Comparison of ENCODE assay signal across 8 cellular contexts in the genomic region with DNA sequence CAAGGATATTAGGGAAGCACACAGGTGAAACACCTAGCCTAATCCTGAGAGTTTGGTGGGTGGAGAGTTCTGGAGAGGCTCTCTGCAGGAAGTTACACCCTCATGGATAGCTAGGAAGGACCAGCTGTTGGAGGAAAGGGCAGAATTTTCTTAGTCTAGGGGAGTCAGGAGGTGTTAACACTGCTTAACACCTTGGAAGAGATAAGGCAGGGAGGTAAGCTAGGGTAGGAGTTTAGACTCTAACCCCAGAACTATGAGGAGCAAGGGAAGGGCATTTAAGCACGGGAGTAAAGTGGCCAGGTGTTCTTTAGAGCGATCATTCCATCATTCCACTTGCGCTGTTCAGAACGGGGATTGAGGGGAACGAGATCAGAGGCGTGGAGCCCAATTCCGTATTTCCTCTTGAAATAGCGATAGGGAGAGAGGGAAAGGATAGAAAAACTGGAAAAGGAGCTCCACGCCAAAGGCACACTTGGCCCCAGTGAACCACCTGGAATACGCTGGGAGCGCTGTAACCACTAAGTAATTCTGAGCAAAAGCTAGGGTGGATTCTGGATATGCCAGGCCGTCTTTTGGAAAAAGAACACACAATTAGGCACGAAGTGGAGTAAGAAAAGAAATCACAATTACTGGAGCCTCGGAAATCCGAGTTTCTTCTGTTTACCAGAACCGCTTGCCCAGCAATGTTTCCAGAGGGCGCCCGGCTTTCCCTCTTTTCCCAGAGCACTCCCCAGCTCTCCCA. TPM values are rescaled to one million over a fixed set of nuclear protein-coding genes. Genes with fewer than 3 reads are reported as not detected.
DNase-seq lines count a peak whose midpoint lies in the region; ATAC-seq and TF ChIP-seq lines count a peak whose summit lies in the region.

No MANE protein-coding gene starts in this region.

- no peaks in the 10 kb centered on the region for H3K79me2 ChIP-seq in neural progenitor cell (ENCODE audit: low read depth)

- no peak for DNase-seq in CD4-positive, alpha-beta T cell
- DNase-seq in MG63 (no peak), neural progenitor cell (ENCODE audit: low spot score) (no peak), AG20443 (ENCODE audit: low spot score) (no peak), NCI-H146 (lab: John Stamatoyannopoulos, UW) (no peak)
- no peak for DNase-seq in stimulated activated naive CD4-positive, alpha-beta T cell (lab: John Stamatoyannopoulos, UW)

- H3F3A ChIP-seq in neural progenitor cell (ENCODE audit: low read depth) = peaks cover 20% of the 10 kb centered on the region

- H3K9me3 Mint-ChIP-seq in CD4-positive, alpha-beta T cell = no peaks in the 10 kb centered on the region
- no peaks in the 10 kb centered on the region for H3K9me3 Mint-ChIP-seq in neural progenitor cell

- no peak overlapping the region for H3K27ac Mint-ChIP-seq in CD4-positive, alpha-beta T cell
- H3K27ac Mint-ChIP-seq in neural progenitor cell = no peak overlapping the region

- H2AFZ ChIP-seq in neural progenitor cell (replicated peaks) = peak overlapping the region; percentile 46

- H3K4me3 ChIP-seq in MG63 = peak overlapping the region; percentile 58
- H3K4me3 ChIP-seq in duodenal mucosa (ENCODE audit: low read depth in 1 of 2, low read length in 2 of 2) = peak overlapping the region; percentile 63 to 68
- peak overlapping the region; percentile 75 for H3K4me3 ChIP-seq in neural progenitor cell

- peak overlapping the region; percentile 84 for H3K4me3 Mint-ChIP-seq in CD4-positive, alpha-beta T cell
- H3K4me3 Mint-ChIP-seq in neural progenitor cell = peak overlapping the region; percentile 90

- no peak for TF ChIP-seq CTCF in CD4-positive, alpha-beta T cell (IDR thresholded peaks at IDR 0.05)
- TF ChIP-seq CTCF in neural progenitor cell (IDR thresholded peaks at IDR 0.05) = no peak

- H3K9me3 ChIP-seq in CD4-positive, alpha-beta T cell (ENCODE audit: control insufficient read depth, low read length) = no peaks in the 10 kb centered on the region
- H3K9me3 ChIP-seq in MG63 = no peaks in the 10 kb centered on the region
- H3K9me3 ChIP-seq in duodenal mucosa (ENCODE audit: control insufficient read depth in 1 of 2, low read length in 2 of 2) = no peaks in the 10 kb centered on the region
- H3K9me3 ChIP-seq in neural progenitor cell (ENCODE audit: low read depth) = no peaks in the 10 kb centered on the region

- H3K36me3 Mint-ChIP-seq in CD4-positive, alpha-beta T cell (ENCODE audit: low read depth) = peaks cover 10% of the 10 kb centered on the region
- H3K36me3 Mint-ChIP-seq in neural progenitor cell = no peaks in the 10 kb centered on the region

- peaks cover 16% of the 10 kb centered on the region for H3K27me3 ChIP-seq in CD4-positive, alpha-beta T cell (ENCODE audit: control insufficient read depth, insufficient read depth, low read length)
- H3K27me3 ChIP-seq in MG63 (peaks cover 43% of the 10 kb centered on the region), duodenal mucosa (ENCODE audit: control insufficient read depth in 1 of 2, insufficient read depth in 2 of 2, low read length in 2 of 2) (peaks cover 2 to 7% of the 10 kb centered on the region in 2 donors), neural progenitor cell (peaks cover 84% of the 10 kb centered on the region)

- ATAC-seq in CD4-positive, alpha-beta T cell (ENCODE audit: poor library complexity) = no peak
- ATAC-seq in GM19397 (IDR thresholded peaks at IDR 0.05; ENCODE audit: unreplicated experiment) = no peak

- intact Hi-C loops in CD4-positive, alpha-beta T cell (cut with DNase I, micrococcal nuclease) = loop anchor here in 1 of 2 experiments (5.0 kb wide), 1 partner anchor 141 kb away; a partner anchor contains a TSS

- H3K36me3 ChIP-seq in MG63 = no peaks in the 10 kb centered on the region
- no peaks in the 10 kb centered on the region for H3K36me3 ChIP-seq in duodenal mucosa (ENCODE audit: control insufficient read depth in 1 of 2, insufficient read depth in 2 of 2, low read length in 2 of 2)
- H3K36me3 ChIP-seq in neural progenitor cell = no peaks in the 10 kb centered on the region

- peaks cover 13% of the 10 kb centered on the region for H4K20me1 ChIP-seq in neural progenitor cell (ENCODE audit: low read depth)

- H3K4me2 ChIP-seq in neural progenitor cell = peak overlapping the region; percentile 89

- H3K27me3 Mint-ChIP-seq in CD4-positive, alpha-beta T cell = peaks cover 48% of the 10 kb centered on the region
- H3K27me3 Mint-ChIP-seq in neural progenitor cell (ENCODE audit: insufficient read depth, low read depth) = peaks cover 36% of the 10 kb centered on the region

- POLR2A ChIA-PET in CD4-positive, alpha-beta T cell (lab: Charles Lee) = interaction anchor here (1.4 kb wide), 1 partner anchor 141 kb away, joined by 7 read pairs; a partner anchor contains a TSS

- CTCF ChIA-PET in CD4-positive, alpha-beta T cell (lab: Charles Lee) = no interaction called here

- peak overlapping the region in 1 of 2 donors; percentile 22 for H3K9ac ChIP-seq in duodenal mucosa (ENCODE audit: low read depth in 1 of 2, low read length in 2 of 2)
- H3K9ac ChIP-seq in neural progenitor cell = no peak overlapping the region

- H3K4me1 Mint-ChIP-seq in CD4-positive, alpha-beta T cell (ENCODE audit: low read depth) = peaks cover 29% of the 10 kb centered on the region
- H3K4me1 Mint-ChIP-seq in neural progenitor cell = peaks cover 19% of the 10 kb centered on the region

- H3K27ac ChIP-seq in CD4-positive, alpha-beta T cell (ENCODE audit: low read depth, low read length) = no peak overlapping the region
- peak overlapping the region; percentile 33 for H3K27ac ChIP-seq in duodenal mucosa (ENCODE audit: low read depth, low read length)
- no peak overlapping the region for H3K27ac ChIP-seq in neural progenitor cell

- H3K4me1 ChIP-seq in duodenal mucosa (ENCODE audit: control insufficient read depth in 1 of 2, insufficient read depth in 2 of 2, low read length in 2 of 2) = peaks cover 21 to 32% of the 10 kb centered on the region in 2 donors
- peaks cover 7% of the 10 kb centered on the region for H3K4me1 ChIP-seq in neural progenitor cell

RNA-seq across cellular contexts. Expression of a gene that starts 1.5 kb away (rescaled TPM):
- total RNA-seq in CD4-positive, alpha-beta T cell = 1 to 10 TPM; 6.3 to 7.4 TPM
- total RNA-seq in MG63 (2014; rRNA removed; shearing (Covaris generic); ENCODE audit: low replicate concordance) = 1.3 and 4.0 TPM in 2 replicates
- total RNA-seq in neural progenitor cell (ENCODE audit: low replicate concordance) = 4.3 and 4.5 TPM in 2 replicates
